Comparison of ENCODE assay signal across 12 cellular contexts in the genomic region with DNA sequence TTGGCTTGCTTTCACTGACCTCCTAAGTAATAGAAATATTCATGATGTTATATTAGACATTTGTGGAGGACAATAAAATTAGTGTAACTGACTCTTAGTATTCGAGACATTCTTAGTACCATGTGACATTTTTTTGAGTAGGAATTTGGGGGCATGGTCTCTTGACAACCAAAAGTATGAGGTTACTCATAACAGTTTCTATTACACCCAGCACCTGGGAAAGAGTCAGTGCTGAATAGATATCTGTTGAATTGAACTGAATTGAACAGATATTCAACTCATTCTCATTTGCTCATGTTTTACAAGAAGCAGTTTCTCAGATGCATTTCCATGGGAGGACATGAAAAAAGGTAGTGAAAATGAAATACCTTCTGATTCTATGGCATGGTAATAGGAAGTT.
DNase-seq lines count a peak whose midpoint lies in the region; ATAC-seq and TF ChIP-seq lines count a peak whose summit lies in the region.
"Had no signal": no experiment of that assay in that cellular context is flagged by ENCODE, and none has a peak within 500 bp of the region (broad histone marks: within the 10 kb centered on the region; RNA-seq: fewer than 3 reads in every experiment).

No MANE protein-coding gene starts in this region.

- ATAC-seq in GM21423 (IDR thresholded peaks at IDR 0.05; ENCODE audit: unreplicated experiment) = no peak
- no peak for ATAC-seq in HG02938 (IDR thresholded peaks at IDR 0.05; ENCODE audit: unreplicated experiment)
- ATAC-seq: activated naive CD4-positive, alpha-beta T cell treated with anti-CD3 and anti-CD28 coated beads, Interleukin-2, amount 50 U/mL, for 72 hours; stimulated activated effector memory CD8-positive, alpha-beta T cell treated with anti-CD3 and anti-CD28 coated beads, Interleukin-12 subunit alpha, Interleukin-12 subunit beta, amount 100 ng/mL, for 72 hours had no signal

- no peak overlapping the region for H2AFZ ChIP-seq in KMS-11 (ENCODE audit: low read depth)

- no peaks in the 10 kb centered on the region for H4K20me1 ChIP-seq in KMS-11 (ENCODE audit: insufficient read depth)

- intact Hi-C loops in Calu3 (cut with micrococcal nuclease; ENCODE audit: unreplicated experiment) = no loop called here

- H3K4me3 Mint-ChIP-seq in Calu3 (ENCODE audit: low read depth, unreplicated experiment) = no peak overlapping the region
- no peak overlapping the region for H3K4me3 Mint-ChIP-seq in mesothelial cell of epicardium
- H3K4me3 Mint-ChIP-seq in T-helper 2 cell treated with Interferon-gamma antibody and Interleukin-4, amounts not matched to agents 5 μg/mL and 100 μg/mL, for 36 hours = no peak overlapping the region
- H3K4me3 Mint-ChIP-seq: B cell; neural crest cell; stimulated activated effector memory CD8-positive, alpha-beta T cell treated with anti-CD3 and anti-CD28 coated beads, Interleukin-12 subunit alpha, Interleukin-12 subunit beta, amount 100 ng/mL, for 72 hours had no signal

- DNase-seq in Calu3 = no peak
- DNase-seq in choroid plexus epithelial cell (ENCODE audit: low read depth) = peak; percentile 77
- DNase-seq in mesothelial cell of epicardium (ENCODE audit: low spot score in 2 of 2, unreplicated experiment in 2 of 2) = no peak
- no peak for DNase-seq in T-helper 2 cell treated with Interferon-gamma antibody and Interleukin-4, amounts not matched to agents 5 μg/mL and 100 μg/mL, for 36 hours (ENCODE audit: low spot score)
- no peak for DNase-seq in NCI-H510A (lab: John Stamatoyannopoulos, UW)

- no peak for TF ChIP-seq CTCF in Calu3 (IDR thresholded peaks at IDR 0.05; ENCODE audit: unreplicated experiment)
- no peak for TF ChIP-seq CTCF in KMS-11 (conservative IDR thresholded peaks at IDR 0.05; ENCODE audit: low read depth, low read length)
- no peak for TF ChIP-seq CTCF in choroid plexus epithelial cell (conservative IDR thresholded peaks at IDR 0.05; ENCODE audit: low read depth, low read length)
- TF ChIP-seq CTCF in mesothelial cell of epicardium (IDR thresholded peaks at IDR 0.05; ENCODE audit: unreplicated experiment) = no peak

- H3K4me3 ChIP-seq in KMS-11 (IDR thresholded peaks at IDR 0.05; ENCODE audit: insufficient read depth, low read depth, low read length) = no peak overlapping the region
- no peak overlapping the region for H3K4me3 ChIP-seq in choroid plexus epithelial cell (ENCODE audit: low read depth, low read length)

- peaks cover 6% of the 10 kb centered on the region; the same call in 1 of the 2 replicates for H3K79me2 ChIP-seq in KMS-11 (ENCODE audit: insufficient read depth, low read depth)

- H3K27me3 Mint-ChIP-seq in Calu3 (ENCODE audit: unreplicated experiment) (no peaks in the 10 kb centered on the region), mesothelial cell of epicardium (ENCODE audit: low read depth) (no peaks in the 10 kb centered on the region)
- no peaks in the 10 kb centered on the region for H3K27me3 Mint-ChIP-seq in T-helper 2 cell treated with Interferon-gamma antibody and Interleukin-4, amounts not matched to agents 5 μg/mL and 100 μg/mL, for 36 hours (ENCODE audit: low read depth)
- H3K27me3 Mint-ChIP-seq: B cell had no signal

- BruUV-seq in Calu3 (replicated peaks; lab: Mats Ljungman, UMichigan) = no TSS peak

- peaks cover 77% of the 10 kb centered on the region for H3K4me1 ChIP-seq in KMS-11 (ENCODE audit: low read depth, poor library complexity, severe bottlenecking)

- CTCF ChIA-PET in Calu3 (lab: Charles Lee) = interaction anchor here (1.4 to 2.1 kb wide), 2 partner anchors 24 to 123 kb away, joined by 3 to 6 read pairs; no protein-coding TSS in a partner anchor

- H3K4me1 Mint-ChIP-seq in Calu3 (ENCODE audit: low read depth, unreplicated experiment) (peaks cover 27% of the 10 kb centered on the region), mesothelial cell of epicardium (peaks cover 25% of the 10 kb centered on the region)
- peaks cover 29% of the 10 kb centered on the region for H3K4me1 Mint-ChIP-seq in T-helper 2 cell treated with Interferon-gamma antibody and Interleukin-4, amounts not matched to agents 5 μg/mL and 100 μg/mL, for 36 hours (ENCODE audit: low read depth)
- H3K4me1 Mint-ChIP-seq: stimulated activated effector memory CD8-positive, alpha-beta T cell treated with anti-CD3 and anti-CD28 coated beads, Interleukin-12 subunit alpha, Interleukin-12 subunit beta, amount 100 ng/mL, for 72 hours had no signal

- H3K9me3 Mint-ChIP-seq in Calu3 (ENCODE audit: low read depth, unreplicated experiment) (no peaks in the 10 kb centered on the region), mesothelial cell of epicardium (peaks cover 7% of the 10 kb centered on the region)
- H3K9me3 Mint-ChIP-seq in T-helper 2 cell treated with Interferon-gamma antibody and Interleukin-4, amounts not matched to agents 5 μg/mL and 100 μg/mL, for 36 hours = no peaks in the 10 kb centered on the region
- H3K9me3 Mint-ChIP-seq: neural crest cell; stimulated activated effector memory CD8-positive, alpha-beta T cell treated with anti-CD3 and anti-CD28 coated beads, Interleukin-12 subunit alpha, Interleukin-12 subunit beta, amount 100 ng/mL, for 72 hours had no signal

- H3K9ac ChIP-seq in KMS-11 = no peak overlapping the region; the same call in 1 of the 2 replicates

- peak overlapping the region; percentile 65 for H3K4me2 ChIP-seq in KMS-11

- H3K36me3 Mint-ChIP-seq in Calu3 (ENCODE audit: insufficient read depth, unreplicated experiment) = peaks cover 5% of the 10 kb centered on the region
- no peaks in the 10 kb centered on the region for H3K36me3 Mint-ChIP-seq in mesothelial cell of epicardium
- H3K36me3 Mint-ChIP-seq in T-helper 2 cell treated with Interferon-gamma antibody and Interleukin-4, amounts not matched to agents 5 μg/mL and 100 μg/mL, for 36 hours (ENCODE audit: low read depth) = peaks cover 2% of the 10 kb centered on the region
- H3K36me3 Mint-ChIP-seq: activated naive CD4-positive, alpha-beta T cell treated with anti-CD3 and anti-CD28 coated beads, Interleukin-2, amount 50 U/mL, for 72 hours; stimulated activated effector memory CD8-positive, alpha-beta T cell treated with anti-CD3 and anti-CD28 coated beads, Interleukin-12 subunit alpha, Interleukin-12 subunit beta, amount 100 ng/mL, for 72 hours had no signal

- H3K27me3 ChIP-seq in KMS-11 (ENCODE audit: insufficient read depth, low read depth) = no peaks in the 10 kb centered on the region

- H3K36me3 ChIP-seq in KMS-11 (ENCODE audit: insufficient read depth) = no peaks in the 10 kb centered on the region

- H3K27ac Mint-ChIP-seq in Calu3 (ENCODE audit: unreplicated experiment) (peak overlapping the region; percentile 77), mesothelial cell of epicardium (peak overlapping the region; percentile 90)
- H3K27ac Mint-ChIP-seq in T-helper 2 cell treated with Interferon-gamma antibody and Interleukin-4, amounts not matched to agents 5 μg/mL and 100 μg/mL, for 36 hours = no peak overlapping the region
- H3K27ac Mint-ChIP-seq: activated naive CD4-positive, alpha-beta T cell treated with anti-CD3 and anti-CD28 coated beads, Interleukin-2, amount 50 U/mL, for 72 hours; B cell; stimulated activated effector memory CD8-positive, alpha-beta T cell treated with anti-CD3 and anti-CD28 coated beads, Interleukin-12 subunit alpha, Interleukin-12 subunit beta, amount 100 ng/mL, for 72 hours had no signal

- H3K27ac ChIP-seq in KMS-11 = peak overlapping the region; percentile 68; the same call in 1 of the 2 replicates
